Comparison of ENCODE assay signal across 8 cellular contexts in the genomic region with DNA sequence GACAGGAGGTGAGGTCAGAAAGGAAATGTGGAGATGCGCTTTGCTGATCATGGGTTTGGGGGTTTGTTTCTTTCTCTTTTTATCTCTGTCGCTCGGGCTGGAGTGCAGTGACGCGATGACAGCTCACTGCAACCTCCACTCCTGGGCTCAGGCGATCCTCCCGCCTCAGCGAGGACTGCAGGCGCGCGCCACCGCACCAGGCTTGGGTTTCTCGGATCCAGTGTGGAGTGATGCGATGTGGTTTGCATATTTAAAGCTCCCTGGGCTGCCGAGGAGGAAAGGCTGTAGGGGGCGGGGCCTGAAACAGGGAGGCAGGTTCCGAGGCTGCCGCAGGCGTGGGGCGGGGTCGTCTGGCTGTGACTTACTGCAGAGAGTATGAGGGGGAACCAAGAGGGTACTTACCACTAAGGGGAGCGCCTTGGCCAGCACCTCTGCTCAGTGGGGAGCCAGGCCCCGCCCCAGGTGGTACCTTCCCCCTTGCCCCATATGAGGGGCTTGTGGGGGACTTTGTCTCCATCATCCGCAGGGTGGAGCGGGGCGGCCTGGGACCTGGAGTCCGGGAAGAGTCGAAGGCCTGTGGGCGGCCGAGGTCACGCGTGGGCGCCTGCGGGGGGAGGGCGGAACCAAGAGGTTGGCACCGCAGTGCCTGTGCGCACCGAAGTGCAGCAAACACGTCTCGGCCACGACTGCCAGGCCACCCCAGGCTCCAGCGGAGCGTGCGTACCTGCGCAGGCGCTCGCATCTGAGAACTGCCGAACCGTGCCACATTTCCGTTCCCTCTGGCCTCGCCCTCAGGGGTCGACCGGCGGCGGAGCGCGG. TPM values are rescaled to one million over a fixed set of nuclear protein-coding genes. Genes with fewer than 3 reads are reported as not detected.
DNase-seq lines count a peak whose midpoint lies in the region; ATAC-seq and TF ChIP-seq lines count a peak whose summit lies in the region.

No MANE protein-coding gene starts in this region.

- peak overlapping the region; percentile 67 for H3K27ac ChIP-seq in SU-DHL-6 (ENCODE audit: low read depth, low read length)

- no peaks in the 10 kb centered on the region for H3K79me2 ChIP-seq in SU-DHL-6 (ENCODE audit: insufficient read depth, low read length)

- ATAC-seq in Right ventricle myocardium superior (ENCODE audit: poor library complexity) (no peak), Right ventricle myocardium inferior (no peak), natural killer cell (peak; percentile 60 to 72 (median 69))

- H3K9me3 ChIP-seq in SU-DHL-6 (ENCODE audit: insufficient read depth, low read length), result no peaks in the 10 kb centered on the region

- peaks cover 13 to 23% of the 10 kb centered on the region in 2 donors for H3K4me1 Mint-ChIP-seq in natural killer cell

- H3K4me3 ChIP-seq in SU-DHL-6 (ENCODE audit: insufficient read depth, low read length, poor library complexity, severe bottlenecking), result peak overlapping the region; percentile 9

- no peaks in the 10 kb centered on the region for H3K27me3 ChIP-seq in SU-DHL-6 (ENCODE audit: low read length)

- H3K36me3 ChIP-seq in SU-DHL-6 (ENCODE audit: low read length), result no peaks in the 10 kb centered on the region

- H3K4me3 Mint-ChIP-seq in natural killer cell, result peak overlapping the region; percentile 80

- intact Hi-C loops in Right ventricle myocardium superior (cut with DNase I), result no loop called here
- intact Hi-C loops in Right ventricle myocardium inferior (cut with DNase I), result no loop called here
- intact Hi-C loops in natural killer cell (cut with micrococcal nuclease), result no loop called here

- peak overlapping the region; percentile 37 for H3K9ac ChIP-seq in SU-DHL-6 (ENCODE audit: low read length)

- peak overlapping the region; percentile 68 for H3K4me2 ChIP-seq in SU-DHL-6 (ENCODE audit: low read depth, low read length, poor library complexity, severe bottlenecking)

- TF ChIP-seq CTCF in SU-DHL-6 (IDR thresholded peaks at IDR 0.05; ENCODE audit: insufficient read depth, low read length, poor library complexity, severe bottlenecking) (no peak), natural killer cell (IDR thresholded peaks at IDR 0.05) (no peak)

- no peaks in the 10 kb centered on the region for H3K9me2 ChIP-seq in SU-DHL-6 (replicated peaks; ENCODE audit: insufficient read depth, low read length)

- no peaks in the 10 kb centered on the region for H3K9me3 Mint-ChIP-seq in natural killer cell

- peaks cover 18% of the 10 kb centered on the region for H3F3A ChIP-seq in SU-DHL-6 (ENCODE audit: insufficient read depth)

- no peaks in the 10 kb centered on the region for H3K36me3 Mint-ChIP-seq in natural killer cell

- peak; percentile 41 for DNase-seq in Right ventricle myocardium superior
- DNase-seq in Right ventricle myocardium inferior (ENCODE audit: missing footprints), result no peak
- peak; percentile 44 for DNase-seq in central memory CD4-positive, alpha-beta T cell
- DNase-seq in natural killer cell, result no peak
- no peak for DNase-seq in AG20443 (ENCODE audit: low spot score)
- no peak for DNase-seq in dermis blood vessel endothelial cell
- DNase-seq in NCI-H1417 treated with DMSO at 0.1 percent for 48 hours (lab: John Stamatoyannopoulos, UW), result no peak

- no peaks in the 10 kb centered on the region for H4K20me1 ChIP-seq in SU-DHL-6 (ENCODE audit: low read depth, low read length)

- peak overlapping the region; percentile 83 for H2AFZ ChIP-seq in SU-DHL-6 (ENCODE audit: low read depth, low read length, severe bottlenecking)

- H3K27me3 Mint-ChIP-seq in natural killer cell (ENCODE audit: low read depth in 2 of 2), result peaks cover 8 to 14% of the 10 kb centered on the region in 2 donors

- H3K27ac Mint-ChIP-seq in natural killer cell, result peak overlapping the region in 1 of 2 donors; percentile 42

RNA-seq across cellular contexts. Expression of gene BAK1, which starts 12.7 kb away (rescaled TPM):
- 25.0 TPM for total RNA-seq in Right ventricle myocardium superior
- 25.4 TPM for total RNA-seq in Right ventricle myocardium inferior
- total RNA-seq in natural killer cell, result 10 to 100 TPM; 36.3 to 49.8 (median 40.7) TPM
- total RNA-seq in dermis blood vessel endothelial cell, result 23.5 and 24.3 TPM in 2 replicates

RNA-seq across cellular contexts. Expression of gene ITPR3, which starts 28.3 kb away (rescaled TPM):
- total RNA-seq in Right ventricle myocardium superior, result 6.0 TPM
- 8.0 TPM for total RNA-seq in Right ventricle myocardium inferior
- total RNA-seq in natural killer cell, result 10 to 100 TPM; 45.5 to 66.7 (median 46.0) TPM
- total RNA-seq in dermis blood vessel endothelial cell, result 26.9 and 42.0 TPM in 2 replicates

Comparison
In these comparisons a context has a peak if more than half of its experiments do, and no peak if none do; other contexts are left out.
1. DNase-seq: peak in Right ventricle myocardium superior (single experiment) and central memory CD4-positive, alpha-beta T cell (single experiment); none in Right ventricle myocardium inferior (single experiment), natural killer cell (single experiment), AG20443 (single experiment), dermis blood vessel endothelial cell (single experiment) and NCI-H1417 treated with DMSO at 0.1 percent for 48 hours (single experiment).
2. ATAC-seq: peak in natural killer cell (3 of 3); none in Right ventricle myocardium superior (single experiment) and Right ventricle myocardium inferior (single experiment).